23 cellular contexts compared by ENCODE assay signal in genomic region chrX:2406891-2407518, GRCh38.
"Had no signal": no experiment of that assay in that cellular context is flagged by ENCODE, and none has a peak within 500 bp of the region (broad histone marks: within the 10 kb centered on the region; RNA-seq: fewer than 3 reads in every experiment).

No MANE protein-coding gene starts in this region.

- H3K4me3 Mint-ChIP-seq: activated CD4-positive, alpha-beta memory T cell treated with anti-CD3 and anti-CD28 coated beads for 36 hours; activated CD4-positive, alpha-beta T cell treated with anti-CD3 and anti-CD28 coated beads, Interleukin-2, amount 10 ng/mL, durations not matched to agents 7 days and 5 days; activated naive CD4-positive, alpha-beta T cell treated with anti-CD3 and anti-CD28 coated beads, Interleukin-2, amount 50 U/mL, for 24 hours; activated T-cell treated with anti-CD3 and anti-CD28 coated beads, Interleukin-2, amount 50 U/mL, for 4 hours; activated T-helper 17 cell treated with anti-CD3 and anti-CD28 coated beads, Interleukin-2, amount 50 U/mL, for 72 hours; brain; central memory CD8-positive, alpha-beta T cell; T-helper 17 cell had no signal

- H3K27ac Mint-ChIP-seq: activated CD4-positive, alpha-beta memory T cell treated with anti-CD3 and anti-CD28 coated beads for 36 hours; activated CD4-positive, alpha-beta T cell treated with anti-CD3 and anti-CD28 coated beads, Interleukin-2, amount 10 ng/mL, durations not matched to agents 7 days and 5 days; activated naive CD4-positive, alpha-beta T cell treated with anti-CD3 and anti-CD28 coated beads, Interleukin-2, amount 50 U/mL, for 24 hours; activated T-helper 17 cell treated with anti-CD3 and anti-CD28 coated beads, Interleukin-2, amount 50 U/mL, for 72 hours; brain; T-helper 17 cell had no signal

- ATAC-seq: activated T-cell treated with anti-CD3 and anti-CD28 coated beads, Interleukin-2, amount 50 U/mL, for 4 hours; activated T-helper 17 cell treated with anti-CD3 and anti-CD28 coated beads, Interleukin-2, amount 50 U/mL, for 72 hours; T-helper 17 cell had no signal

- DNase-seq: activated CD4-positive, alpha-beta memory T cell treated with anti-CD3 and anti-CD28 coated beads for 36 hours; activated CD4-positive, alpha-beta T cell treated with anti-CD3 and anti-CD28 coated beads, Interleukin-2, amount 10 ng/mL, durations not matched to agents 7 days and 5 days; activated CD4-positive, CD25-positive, alpha-beta regulatory T cell; activated CD8-positive, alpha-beta memory T cell treated with anti-CD3 and anti-CD28 coated beads for 24 hours; activated T-cell treated with anti-CD3 and anti-CD28 coated beads, Interleukin-2, amount 50 U/mL, for 4 hours; MM.1S; NCI-H1105; NCI-H1436; NCI-H1694 treated with DMSO at 0.1 percent for 48 hours; NCI-H2029 treated with DMSO at 0.1 percent for 48 hours; NCI-H345; NCI-H510A; NCI-H526 treated with DMSO at 0.1 percent for 48 hours; NCI-H82; SIG-M5; T-helper 17 cell; T-helper 9 cell had no signal

- H3K9me3 Mint-ChIP-seq: activated naive CD4-positive, alpha-beta T cell treated with anti-CD3 and anti-CD28 coated beads, Interleukin-2, amount 50 U/mL, for 24 hours; activated T-helper 17 cell treated with anti-CD3 and anti-CD28 coated beads, Interleukin-2, amount 50 U/mL, for 72 hours had no signal

- H3K4me1 Mint-ChIP-seq: activated CD4-positive, alpha-beta T cell treated with anti-CD3 and anti-CD28 coated beads, Interleukin-2, amount 10 ng/mL, durations not matched to agents 7 days and 5 days; activated naive CD4-positive, alpha-beta T cell treated with anti-CD3 and anti-CD28 coated beads, Interleukin-2, amount 50 U/mL, for 24 hours; activated T-helper 17 cell treated with anti-CD3 and anti-CD28 coated beads, Interleukin-2, amount 50 U/mL, for 72 hours; T-helper 17 cell had no signal

- FAIRE-seq: astrocyte, TTC549 had no signal

- H3K27me3 Mint-ChIP-seq: activated CD4-positive, alpha-beta memory T cell treated with anti-CD3 and anti-CD28 coated beads for 36 hours; activated CD4-positive, alpha-beta T cell treated with anti-CD3 and anti-CD28 coated beads, Interleukin-2, amount 10 ng/mL, durations not matched to agents 7 days and 5 days; activated naive CD4-positive, alpha-beta T cell treated with anti-CD3 and anti-CD28 coated beads, Interleukin-2, amount 50 U/mL, for 24 hours; activated T-helper 17 cell treated with anti-CD3 and anti-CD28 coated beads, Interleukin-2, amount 50 U/mL, for 72 hours; brain; central memory CD8-positive, alpha-beta T cell; T-helper 17 cell had no signal
